ENCODE assay signal across 13 cellular contexts in the genomic region with DNA sequence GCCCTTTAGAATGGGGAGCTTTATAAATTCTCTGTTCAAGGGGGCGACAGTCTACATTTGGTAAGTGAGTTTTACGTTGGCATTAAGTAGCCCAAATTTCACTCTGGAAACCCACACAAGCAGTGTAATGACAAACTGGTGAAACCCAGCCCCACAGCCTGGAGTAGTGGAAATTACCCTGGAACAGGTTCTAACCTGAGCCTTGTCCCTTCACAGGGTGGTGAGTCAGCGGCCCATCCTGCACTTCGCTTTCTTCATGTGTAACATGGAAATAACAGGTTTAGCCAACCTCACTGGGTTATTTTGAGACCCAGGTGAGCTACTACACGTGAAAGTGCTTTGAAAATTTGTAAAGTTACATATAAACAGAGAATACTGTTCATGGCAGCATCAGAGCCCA.
"Had no signal": no experiment of that assay in that cellular context is flagged by ENCODE, and none has a peak within 500 bp of the region (broad histone marks: within the 10 kb centered on the region; RNA-seq: fewer than 3 reads in every experiment).

No MANE protein-coding gene starts in this region.

- H3K27ac ChIP-seq: right lobe of liver had no signal

- H3K27me3 Mint-ChIP-seq: progenitor cell of endocrine pancreas had no signal

- DNase-seq: activated T-cell treated with anti-CD3 and anti-CD28 coated beads, Interleukin-2, amount 50 U/mL, for 48 hours; aorta; cortex of kidney; effector CD8-positive, alpha-beta T cell; hypothalamus; natural killer cell; nucleus accumbens; right lobe of liver; stimulated activated CD4-positive, alpha-beta T cell treated with anti-CD3 and anti-CD28 coated beads, Interleukin-2, amount 100 ng/mL, for 24 hours; stimulated activated naive B cell treated with anti-CD40 and anti-IgM and Interleukin-4, amounts not matched to agents 10 μg/mL and 1 μg/mL and 100 μg/mL, for 72 hours had no signal

- H3K27me3 ChIP-seq: right lobe of liver had no signal

- H3K36me3 Mint-ChIP-seq: natural killer cell had no signal

- H3K4me3 ChIP-seq: right lobe of liver had no signal

- H3K27ac Mint-ChIP-seq: natural killer cell; progenitor cell of endocrine pancreas; stimulated activated naive B cell treated with anti-CD40 and anti-IgM and Interleukin-4, amounts not matched to agents 10 μg/mL and 1 μg/mL and 100 μg/mL, for 72 hours; WTC11 had no signal

- H3K4me1 ChIP-seq: right lobe of liver had no signal

- H3K9me3 Mint-ChIP-seq: natural killer cell; stimulated activated naive B cell treated with anti-CD40 and anti-IgM and Interleukin-4, amounts not matched to agents 10 μg/mL and 1 μg/mL and 100 μg/mL, for 72 hours; WTC11 had no signal

- ATAC-seq: natural killer cell; right lobe of liver; SK-N-SH treated with all-trans-retinoic acid at 6 μM for 48 hours; stimulated activated naive B cell treated with anti-CD40 and anti-IgM and Interleukin-4, amounts not matched to agents 10 μg/mL and 1 μg/mL and 100 μg/mL, for 72 hours; WTC11 had no signal

- H3K9me3 ChIP-seq: right lobe of liver had no signal

- H3K4me3 Mint-ChIP-seq: stimulated activated naive B cell treated with anti-CD40 and anti-IgM and Interleukin-4, amounts not matched to agents 10 μg/mL and 1 μg/mL and 100 μg/mL, for 72 hours; WTC11 had no signal

- H3K36me3 ChIP-seq: right lobe of liver had no signal
